ENCODE assay signal across 9 cellular contexts in the genomic region with DNA sequence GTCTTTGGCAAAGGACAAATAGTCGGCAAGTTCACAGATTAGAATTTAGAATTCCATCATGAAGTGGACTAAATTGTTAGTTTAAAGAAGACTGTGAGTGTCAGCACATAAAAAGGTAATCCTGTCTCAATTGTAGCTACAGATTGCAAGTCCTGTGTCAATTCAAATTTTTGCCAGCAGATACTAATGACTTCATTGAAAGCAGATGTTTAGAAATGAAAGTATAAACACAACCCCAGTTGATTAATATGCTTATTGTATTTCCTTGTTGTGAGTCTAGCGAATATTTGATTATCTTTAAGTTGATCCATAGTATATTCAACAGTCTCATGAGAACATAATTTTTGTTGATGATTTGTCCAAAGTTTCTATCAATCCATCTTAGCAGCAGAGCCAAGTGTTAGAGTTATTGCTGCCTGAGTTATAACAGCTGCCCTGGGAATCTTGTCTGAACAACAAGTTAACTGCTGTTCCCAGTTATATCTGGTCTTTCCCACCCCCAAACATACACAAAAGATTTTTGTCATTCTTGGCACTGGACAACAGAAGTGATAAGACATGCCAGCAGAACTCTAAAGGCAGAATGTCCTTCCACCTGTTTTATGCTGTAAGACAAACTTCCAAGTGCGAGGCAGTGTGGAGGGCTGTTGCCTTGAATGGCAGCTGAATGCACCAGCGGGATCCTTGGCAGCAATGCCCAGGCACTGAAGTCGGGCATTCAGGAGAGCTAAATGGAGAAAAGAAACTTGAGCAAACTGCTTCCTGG. TPM values are rescaled to one million over a fixed set of nuclear protein-coding genes. Genes with fewer than 3 reads are reported as not detected.
DNase-seq lines count a peak whose midpoint lies in the region; ATAC-seq, FAIRE-seq and TF ChIP-seq lines count a peak whose summit lies in the region.
"Had no signal": no experiment of that assay in that cellular context is flagged by ENCODE, and none has a peak within 500 bp of the region (broad histone marks: within the 10 kb centered on the region; RNA-seq: fewer than 3 reads in every experiment).

No MANE protein-coding gene starts in this region.

- WGBS in pancreas, 2 donors = 14 to 25% methylated on average over 5 of the region's 5 CpGs

- H3K9me3 ChIP-seq in SK-N-MC (ENCODE audit: low read depth, low read length) (no peaks in the 10 kb centered on the region), pancreas (no peaks in the 10 kb centered on the region)
- H3K9me3 ChIP-seq: BLaER1 had no signal

- DNase-seq in AG10803 (ENCODE audit: low read depth) (peak; percentile 33), SK-N-MC (ENCODE audit: low read depth, low spot score) (no peak), Right ventricle myocardium superior (peak; percentile 44), pancreas (peak in 3 of 6 donors; percentile 30 to 54 (median 31)), Kasumi-1 (lab: John Stamatoyannopoulos, UW) (no peak)

- H3K4me1 ChIP-seq in pancreas = peaks cover 0 to 10% (median 10%) of the 10 kb centered on the region in 3 donors

- ATAC-seq in Right ventricle myocardium superior (ENCODE audit: poor library complexity) (peak; percentile 80), pancreas (peak; percentile 85 to 94 (median 89)), GM18498 (IDR thresholded peaks at IDR 0.05; ENCODE audit: unreplicated experiment) (no peak), HG03354 (IDR thresholded peaks at IDR 0.05; ENCODE audit: poor library complexity, severe bottlenecking, unreplicated experiment) (no peak), GM21515 (IDR thresholded peaks at IDR 0.05; ENCODE audit: unreplicated experiment) (no peak)

- no peak overlapping the region for H3K9ac ChIP-seq in SK-N-MC (ENCODE audit: insufficient read length)
- H3K9ac ChIP-seq: BLaER1 had no signal

- intact Hi-C loops in Right ventricle myocardium superior (cut with DNase I) = loop anchor here (5.0 kb wide), 2 partner anchors 41 to 91 kb away; no protein-coding TSS in a partner anchor
- intact Hi-C loops in pancreas (cut with DNase I) = no loop called here

- TF ChIP-seq CTCF in AG10803 (conservative IDR thresholded peaks at IDR 0.05; ENCODE audit: low read length) = no peak
- TF ChIP-seq CTCF in pancreas (IDR thresholded peaks at IDR 0.05) = no peak

- peak; percentile 9 for FAIRE-seq in pancreas (lab: Jason Lieb, UNC)

- peak overlapping the region; percentile 24 for H3K4me3 ChIP-seq in AG10803 (ENCODE audit: low read length)
- H3K4me3 ChIP-seq in SK-N-MC = peak overlapping the region; percentile 71
- H3K4me3 ChIP-seq in pancreas = peak overlapping the region in 1 of 4 donors; percentile 9
- H3K4me3 ChIP-seq: BLaER1 had no signal

- H3K36me3 ChIP-seq in SK-N-MC (ENCODE audit: insufficient read depth, low read length) (no peaks in the 10 kb centered on the region), pancreas (no peaks in the 10 kb centered on the region)
- H3K36me3 ChIP-seq: BLaER1 had no signal

- H3K27ac ChIP-seq in SK-N-MC = peak overlapping the region; percentile 59
- H3K27ac ChIP-seq in pancreas = peak overlapping the region in 2 of 4 donors; percentile 32 to 45
- H3K27ac ChIP-seq: BLaER1 had no signal

- no peaks in the 10 kb centered on the region for H3K27me3 ChIP-seq in pancreas
- H3K27me3 ChIP-seq: BLaER1 had no signal

RNA-seq across cellular contexts. Expression of gene HERPUD2, which starts 21.3 kb away (rescaled TPM):
- 13.5 TPM for total RNA-seq in Right ventricle myocardium superior
- total RNA-seq in pancreas = 10 to 100 TPM; 14.4 to 21.6 (median 17.7) TPM
- polyA plus RNA-seq in pancreas = 10 to 100 TPM in 1 of 2 donors, 1 to 10 TPM in 1; 9.6 to 12.1 TPM

Comparison
In these comparisons a context has a peak if more than half of its experiments do, and no peak if none do; other contexts are left out.
1. DNase-seq: peak in AG10803 (single experiment) and Right ventricle myocardium superior (single experiment); none in SK-N-MC (single experiment) and Kasumi-1 (0 of 2).
2. ATAC-seq: peak in Right ventricle myocardium superior (single experiment) and pancreas (4 of 4); none in GM18498 (single experiment), HG03354 (single experiment) and GM21515 (single experiment).